ENCODE assay signal across 9 cellular contexts in the genomic region with DNA sequence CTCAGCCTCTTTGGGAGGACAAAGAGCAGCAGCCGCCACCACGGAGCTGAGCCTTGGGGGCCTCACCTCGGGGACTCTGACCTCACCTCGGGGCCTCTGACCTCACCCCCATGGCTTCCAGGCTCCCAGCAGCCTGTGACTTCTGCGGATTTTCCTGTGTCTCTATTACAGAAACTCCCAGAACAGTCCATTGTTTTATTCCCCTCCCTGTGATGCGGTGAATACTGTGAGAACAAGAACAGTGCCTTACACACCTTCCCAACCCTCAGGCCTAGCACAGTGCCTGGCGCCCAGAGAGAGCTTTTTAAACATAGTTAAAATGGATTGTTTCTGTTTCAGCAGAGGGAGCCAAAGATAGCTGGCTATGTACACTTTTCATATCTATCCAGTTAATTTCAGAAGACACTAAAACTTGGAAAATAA.
DNase-seq lines count a peak whose midpoint lies in the region; ATAC-seq and TF ChIP-seq lines count a peak whose summit lies in the region.
"Had no signal": no experiment of that assay in that cellular context is flagged by ENCODE, and none has a peak within 500 bp of the region (broad histone marks: within the 10 kb centered on the region; RNA-seq: fewer than 3 reads in every experiment).

No MANE protein-coding gene starts in this region.

- DNase-seq in HCEC 1CT (peak; percentile 23), hepatocyte (ENCODE audit: low spot score) (no peak), activated gamma-delta T cell (lab: John Stamatoyannopoulos, UW) (no peak), NCI-H226 (no peak)
- DNase-seq in activated CD8-positive, alpha-beta T cell treated with anti-CD3 and anti-CD28 coated beads for 36 hours = peak; percentile 33
- peak; percentile 30 for DNase-seq in stimulated activated naive CD8-positive, alpha-beta T cell treated with anti-CD3 and anti-CD28 coated beads, Interleukin-15, Interleukin-2, amounts not matched to agents 100 U/mL and 50 U/mL, for 24 hours
- DNase-seq: GOT3, NCI-H510A treated with DMSO at 0.1 percent for 48 hours had no signal

- 58% methylated on average over 7 of the region's 7 CpGs for WGBS in hepatocyte (ENCODE audit: low lambda C conversion rate, missing lambda C conversion rate)

- peaks cover 98% of the 10 kb centered on the region for H3K4me1 Mint-ChIP-seq in activated CD8-positive, alpha-beta T cell treated with anti-CD3 and anti-CD28 coated beads for 36 hours (ENCODE audit: low read depth)

- H3K36me3 Mint-ChIP-seq in activated CD8-positive, alpha-beta T cell treated with anti-CD3 and anti-CD28 coated beads for 36 hours (ENCODE audit: low read depth) = peaks cover 54% of the 10 kb centered on the region

- no peaks in the 10 kb centered on the region for H3K27me3 ChIP-seq in hepatocyte

- ATAC-seq in activated CD8-positive, alpha-beta T cell treated with anti-CD3 and anti-CD28 coated beads for 36 hours = no peak
- no peak for ATAC-seq in stimulated activated naive CD8-positive, alpha-beta T cell treated with anti-CD3 and anti-CD28 coated beads, Interleukin-15, Interleukin-2, amounts not matched to agents 100 U/mL and 50 U/mL, for 24 hours
- ATAC-seq in HG02759 (IDR thresholded peaks at IDR 0.05; ENCODE audit: unreplicated experiment) = no peak

- no peaks in the 10 kb centered on the region for H4K20me1 ChIP-seq in hepatocyte (ENCODE audit: insufficient read depth, poor library complexity, severe bottlenecking)

- peak overlapping the region; percentile 92 for H3K27ac Mint-ChIP-seq in activated CD8-positive, alpha-beta T cell treated with anti-CD3 and anti-CD28 coated beads for 36 hours

- H3K4me3 Mint-ChIP-seq in activated CD8-positive, alpha-beta T cell treated with anti-CD3 and anti-CD28 coated beads for 36 hours = peak overlapping the region; percentile 43

- peaks cover 30% of the 10 kb centered on the region for H3K4me1 ChIP-seq in hepatocyte (ENCODE audit: insufficient read depth)

- no peaks in the 10 kb centered on the region for H3K9me2 ChIP-seq in hepatocyte (replicated peaks; ENCODE audit: insufficient read depth)

- H2AFZ ChIP-seq in hepatocyte = no peak overlapping the region

- peak overlapping the region; percentile 69 for H3K27ac ChIP-seq in hepatocyte

- POLR2A ChIA-PET in activated CD8-positive, alpha-beta T cell treated with anti-CD3 and anti-CD28 coated beads for 36 hours (lab: Charles Lee) = interaction anchor here (1.1 to 5.3 kb wide), 6 partner anchors 15 to 60 kb away, joined by 3 to 42 read pairs (median 4); no protein-coding TSS in a partner anchor

- H3K4me3 ChIP-seq in hepatocyte = no peak overlapping the region

- no peaks in the 10 kb centered on the region for H3K27me3 Mint-ChIP-seq in activated CD8-positive, alpha-beta T cell treated with anti-CD3 and anti-CD28 coated beads for 36 hours

- CTCF ChIA-PET in activated CD8-positive, alpha-beta T cell treated with anti-CD3 and anti-CD28 coated beads for 36 hours (lab: Charles Lee) = interaction anchor here (0.8 to 3.8 kb wide), 7 partner anchors 10 to 72 kb away, joined by 3 to 19 read pairs (median 4); partner anchors contain the start of gene MBP

- H3K9me3 Mint-ChIP-seq in activated CD8-positive, alpha-beta T cell treated with anti-CD3 and anti-CD28 coated beads for 36 hours = peaks cover 2% of the 10 kb centered on the region

- H3K4me2 ChIP-seq in hepatocyte = no peak overlapping the region

- no peaks in the 10 kb centered on the region for H3K9me3 ChIP-seq in hepatocyte (ENCODE audit: low read depth)

- no peaks in the 10 kb centered on the region for H3K36me3 ChIP-seq in hepatocyte (replicated peaks; ENCODE audit: insufficient read depth, low read depth)

- no peak for TF ChIP-seq CTCF in activated CD8-positive, alpha-beta T cell treated with anti-CD3 and anti-CD28 coated beads for 36 hours (IDR thresholded peaks at IDR 0.05)
- peak; percentile 25 for TF ChIP-seq CTCF in hepatocyte (IDR thresholded peaks at IDR 0.05; ENCODE audit: poor library complexity)

- intact Hi-C loops in activated CD8-positive, alpha-beta T cell treated with anti-CD3 and anti-CD28 coated beads for 36 hours (cut with micrococcal nuclease) = loop anchor here (5.0 kb wide), 1 partner anchor 58 kb away; no protein-coding TSS in a partner anchor

- peaks cover 13% of the 10 kb centered on the region for H3K79me2 ChIP-seq in hepatocyte

Comparison
In these comparisons a context has a peak if more than half of its experiments do, and no peak if none do; other contexts are left out.
1. DNase-seq: peak in HCEC 1CT (single experiment), activated CD8-positive, alpha-beta T cell treated with anti-CD3 and anti-CD28 coated beads for 36 hours (single experiment) and stimulated activated naive CD8-positive, alpha-beta T cell treated with anti-CD3 and anti-CD28 coated beads, Interleukin-15, Interleukin-2, amounts not matched to agents 100 U/mL and 50 U/mL, for 24 hours (single experiment); none in hepatocyte (single experiment), activated gamma-delta T cell (single experiment) and NCI-H226 (single experiment).